1 cellular context compared by ENCODE assay signal in genomic region chr12:6607751-6608591, GRCh38.
TF ChIP-seq lines count a peak whose summit lies in the region.

No MANE protein-coding gene starts in this region.

TF ChIP-seq in K562, 482 proteins besides CTCF, POLR2A, EP300 and RAD21 (continued from another document and continues in another):
- TF ChIP-seq TRIM25 (IDR thresholded peaks at IDR 0.05; ENCODE audit: borderline replicate concordance), result peak; percentile 86; the same call in 1 of the 2 replicates
- no peak for TF ChIP-seq HDAC2 (IDR thresholded peaks at IDR 0.05)
- TF ChIP-seq HBP1 (CRISPR knock-in tag; IDR thresholded peaks at IDR 0.05), result peak; percentile 95
- 0 out of 2 replicates have a peak, but pooled peaks have one; percentile 37 for TF ChIP-seq ZNF444 (CRISPR knock-in tag; IDR thresholded peaks at IDR 0.05)
- peak; percentile 74; the same call in 1 of the 2 replicates for TF ChIP-seq ZNF644 (tag; IDR thresholded peaks at IDR 0.05; ENCODE audit: low read depth)
- TF ChIP-seq HDAC6 (IDR thresholded peaks at IDR 0.05; ENCODE audit: low read depth, low read length), result no peak
- 0 out of 2 replicates have a peak, but pooled peaks have one; percentile 35 for TF ChIP-seq ZBTB17 (CRISPR knock-in tag; IDR thresholded peaks at IDR 0.05)
- peak; percentile 71; the same call in 1 of the 2 replicates for TF ChIP-seq NBN (IDR thresholded peaks at IDR 0.05; ENCODE audit: low read depth)
- no peak for TF ChIP-seq DNMT1 (IDR thresholded peaks at IDR 0.05)
- peak; percentile 80 for TF ChIP-seq ZKSCAN8 (CRISPR knock-in tag; IDR thresholded peaks at IDR 0.05)
- TF ChIP-seq XRCC4 (IDR thresholded peaks at IDR 0.05; ENCODE audit: extremely low read depth, insufficient read depth, insufficient read length), result no peak
- 0 out of 2 replicates have a peak, but pooled peaks have one; percentile 22 for TF ChIP-seq ZBTB40 (IDR thresholded peaks at IDR 0.05)
- TF ChIP-seq ZBTB40 (CRISPR knock-in tag; IDR thresholded peaks at IDR 0.05), result no peak
- peak; percentile 94 for TF ChIP-seq ZNF175 (CRISPR knock-in tag; IDR thresholded peaks at IDR 0.05; ENCODE audit: low read depth)
- TF ChIP-seq ID3 (CRISPR knock-in tag; IDR thresholded peaks at IDR 0.05), result no peak
- TF ChIP-seq ID3 (tag; IDR thresholded peaks at IDR 0.05), result peak; percentile 84
- TF ChIP-seq THRB (CRISPR knock-in tag; conservative IDR thresholded peaks at IDR 0.05), result peak; percentile 96
- TF ChIP-seq RHOXF2B (CRISPR knock-in tag; conservative IDR thresholded peaks at IDR 0.05), result no peak
- TF ChIP-seq ZNF408 (CRISPR knock-in tag; IDR thresholded peaks at IDR 0.05; ENCODE audit: low read depth), result no peak
- no peak for TF ChIP-seq ZNF655 (CRISPR knock-in tag; IDR thresholded peaks at IDR 0.05)
- TF ChIP-seq ZFX (CRISPR knock-in tag; IDR thresholded peaks at IDR 0.05), result no peak; the same call in 1 of the 2 replicates
- peak; percentile 45 for TF ChIP-seq HES1 (IDR thresholded peaks at IDR 0.05; ENCODE audit: low read depth)
- TF ChIP-seq BRCA1 (IDR thresholded peaks at IDR 0.05), result no peak
- TF ChIP-seq BRCA1 (CRISPR knock-in tag; IDR thresholded peaks at IDR 0.05), result no peak
- TF ChIP-seq HCFC1 (IDR thresholded peaks at IDR 0.05; ENCODE audit: low read depth, low read length), result no peak
- TF ChIP-seq L3MBTL2 (IDR thresholded peaks at IDR 0.05), result no peak
- TF ChIP-seq SAFB2 (IDR thresholded peaks at IDR 0.05; ENCODE audit: borderline replicate concordance, low read depth, low read length, severe bottlenecking), result no peak
- TF ChIP-seq CHD1 (IDR thresholded peaks at IDR 0.05; ENCODE audit: low read length), result no peak
- no peak for TF ChIP-seq JUND (IDR thresholded peaks at IDR 0.05; ENCODE audit: borderline replicate concordance, low read depth, low read length)
- TF ChIP-seq JUND (tag; IDR thresholded peaks at IDR 0.05; ENCODE audit: borderline replicate concordance, low read depth, low read length), result no peak
- TF ChIP-seq ZNF79 (CRISPR knock-in tag; IDR thresholded peaks at IDR 0.05; ENCODE audit: low read depth), result peak; percentile 64; the same call in 1 of the 2 replicates
- no peak for TF ChIP-seq GTF2B (IDR thresholded peaks at IDR 0.05; ENCODE audit: extremely low read depth, insufficient read length)
- no peak for TF ChIP-seq ZBTB33 (CRISPR knock-in tag; IDR thresholded peaks at IDR 0.05)
- no peak for TF ChIP-seq ZHX1 (conservative IDR thresholded peaks at IDR 0.05; ENCODE audit: low read length)
- TF ChIP-seq SMAD3 (CRISPR knock-in tag; conservative IDR thresholded peaks at IDR 0.05), result no peak; the same call in 1 of the 2 replicates
